ENCODE assay signal across 2 cellular contexts in the genomic region with DNA sequence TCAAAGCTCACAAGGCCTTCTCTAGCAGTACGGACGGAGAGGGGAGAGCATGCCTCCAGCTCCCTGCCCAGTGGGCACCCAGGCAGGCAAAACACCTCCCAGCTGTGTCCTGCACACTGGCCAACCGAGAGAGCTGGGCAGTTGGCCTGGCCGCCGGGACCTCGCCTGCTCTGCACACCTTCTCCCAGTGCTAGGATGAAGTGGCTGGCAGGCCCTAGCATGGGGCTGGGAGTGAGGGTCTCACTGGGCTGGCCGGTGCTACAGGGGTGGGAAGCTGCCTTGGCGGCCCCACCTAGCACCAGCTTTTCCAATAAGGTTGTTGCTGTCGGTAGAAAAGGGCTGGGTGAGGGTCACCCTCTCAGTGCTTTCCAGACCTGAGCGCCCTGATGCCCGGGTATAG.
TF ChIP-seq lines count a peak whose summit lies in the region.

No MANE protein-coding gene starts in this region.

TF ChIP-seq in HepG2, 621 proteins besides CTCF, POLR2A, EP300 and RAD21 (continued from another document):
- peak; percentile 43; the same call in 1 of the 2 replicates for TF ChIP-seq EZH2 (conservative IDR thresholded peaks at IDR 0.05; ENCODE audit: low read depth, low read length)

TF ChIP-seq in WTC11, 78 proteins besides CTCF, POLR2A, EP300 and RAD21 (continued from another document):
- 0 out of 2 replicates have a peak, but pooled peaks have one; percentile 15 for TF ChIP-seq ZNF121 (CRISPR knock-in tag; IDR thresholded peaks at IDR 0.05)
